Comparison of ENCODE assay signal across 23 cellular contexts in the genomic region with DNA sequence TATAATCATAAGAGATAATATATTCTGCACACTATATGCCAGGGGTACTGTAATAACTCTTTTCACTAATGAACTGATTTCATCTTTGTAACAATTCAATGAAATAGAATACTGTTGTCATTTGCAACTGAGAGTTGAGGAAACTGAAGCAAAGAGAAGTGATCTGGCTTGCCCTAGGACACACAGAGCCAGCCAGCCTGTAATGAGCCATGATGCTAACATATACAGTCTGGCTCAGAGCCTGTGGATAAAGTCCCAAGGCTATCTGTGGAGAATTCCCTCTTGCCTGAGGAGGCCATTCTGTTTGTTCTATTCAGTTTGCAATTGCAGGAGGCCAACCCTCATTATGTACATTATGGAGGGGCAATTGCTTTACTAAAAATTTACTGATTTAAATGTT.
"Had no signal": no experiment of that assay in that cellular context is flagged by ENCODE, and none has a peak within 500 bp of the region (broad histone marks: within the 10 kb centered on the region; RNA-seq: fewer than 3 reads in every experiment).

No MANE protein-coding gene starts in this region.

- H3K27me3 ChIP-seq: neural progenitor cell, ovary, right lobe of liver, sigmoid colon, stomach, thyroid gland, tibial nerve, upper lobe of left lung, vagina had no signal

- DNase-seq: occipital lobe; ovary; posterior cingulate gyrus; psoas muscle; right cardiac atrium; right lobe of liver; sigmoid colon; small intestine; stimulated activated CD4-positive, alpha-beta T cell treated with anti-CD3 and anti-CD28 coated beads, Interleukin-15, amount 100 ng/mL, for 24 hours; stimulated activated CD4-positive, alpha-beta T cell treated with anti-CD3 and anti-CD28 coated beads, Interleukin-2, amount 100 ng/mL, for 24 hours; stimulated activated CD4-positive, alpha-beta T cell treated with anti-CD3 and anti-CD28 coated beads, Interleukin-2, amount 100 ng/mL, for 48 hours; stimulated activated CD4-positive, alpha-beta T cell treated with anti-CD3 and anti-CD28 coated beads, Interleukin-4, amount 100 ng/mL, for 24 hours; stimulated activated naive B cell treated with anti-CD40 and anti-IgM and Interleukin-4, amounts not matched to agents 10 μg/mL and 1 μg/mL and 100 μg/mL, for 72 hours; stimulated activated naive CD4-positive, alpha-beta T cell treated with Interleukin-2 at 50 U/mL for 16 hours; stomach; thyroid gland; trophoblast cell; upper lobe of left lung had no signal

- ATAC-seq: psoas muscle; right cardiac atrium; right lobe of liver; stimulated activated naive B cell treated with anti-CD40 and anti-IgM and Interleukin-4, amounts not matched to agents 10 μg/mL and 1 μg/mL and 100 μg/mL, for 72 hours had no signal

- H3K4me2 ChIP-seq: neural progenitor cell had no signal

- H3K4me3 ChIP-seq: neural progenitor cell, ovary, psoas muscle, right lobe of liver, sigmoid colon, stomach, thoracic aorta, thyroid gland, tibial nerve, upper lobe of left lung, vagina had no signal

- H2AFZ ChIP-seq: neural progenitor cell, parathyroid adenoma had no signal

- H3K9me3 ChIP-seq: ovary, psoas muscle, right lobe of liver, sigmoid colon, thoracic aorta, thyroid gland, vagina had no signal

- H3K79me2 ChIP-seq: parathyroid adenoma had no signal

- H3K9ac ChIP-seq: neural progenitor cell, parathyroid adenoma had no signal

- H3K27ac ChIP-seq: neural progenitor cell, ovary, parathyroid adenoma, psoas muscle, right lobe of liver, sigmoid colon, stomach, thoracic aorta, thyroid gland, tibial nerve, upper lobe of left lung, vagina had no signal

- H3K4me1 ChIP-seq: neural progenitor cell, parathyroid adenoma, psoas muscle, right lobe of liver, sigmoid colon, stomach, thyroid gland, tibial nerve, upper lobe of left lung, vagina had no signal

- H3K36me3 ChIP-seq: neural progenitor cell, ovary, right lobe of liver, sigmoid colon, stomach, thoracic aorta, thyroid gland, tibial nerve, upper lobe of left lung, vagina had no signal
